ENCODE assay signal across 10 cellular contexts in the genomic region with DNA sequence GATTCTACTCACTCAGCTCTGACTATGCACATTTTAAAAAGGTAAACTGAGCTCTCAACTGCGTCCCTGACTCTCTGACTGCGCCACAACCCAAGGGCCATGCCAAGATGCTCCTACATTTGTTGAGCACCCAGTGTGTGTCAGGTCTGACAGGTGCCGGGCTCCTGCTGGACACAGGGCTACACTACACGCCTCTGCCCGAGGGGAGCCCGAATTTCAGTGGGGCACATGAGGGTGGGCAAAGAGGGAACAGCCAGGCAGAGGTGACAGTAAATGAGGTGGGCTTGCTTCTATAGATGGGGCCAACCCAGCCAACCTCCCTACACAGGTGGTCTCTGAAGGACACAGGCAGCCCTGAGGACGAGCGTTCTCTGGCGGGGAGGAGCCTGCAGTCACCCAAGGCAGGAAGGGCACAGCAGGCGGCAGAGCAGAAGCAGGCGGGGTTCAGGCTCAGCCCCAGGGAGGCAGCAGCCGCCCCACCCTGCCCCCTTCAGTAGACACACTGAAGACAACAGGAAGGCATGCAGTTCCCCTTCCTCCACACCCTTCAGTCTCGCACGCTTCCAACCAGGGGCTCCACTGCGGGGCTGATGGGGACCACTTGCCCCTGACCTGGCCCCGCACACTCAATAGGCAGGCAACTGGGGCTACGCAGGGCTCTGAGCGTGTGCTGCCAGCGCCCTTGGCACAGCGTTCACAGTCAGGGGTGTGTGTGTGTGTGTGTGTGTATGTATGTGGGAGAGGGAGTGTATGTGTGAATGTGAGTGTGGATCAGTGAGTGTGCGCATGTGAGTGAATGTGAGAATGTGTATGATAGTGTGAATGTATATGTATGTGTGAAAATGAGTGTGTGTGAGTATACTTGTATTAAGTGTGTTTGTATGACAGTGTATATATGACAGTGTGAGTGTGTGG.
A peak's percentile ranks its signal among the peaks of the same experiment; 100 is the strongest.
DNase-seq lines count a peak whose midpoint lies in the region; ATAC-seq and TF ChIP-seq lines count a peak whose summit lies in the region.
"Had no signal": no experiment of that assay in that cellular context is flagged by ENCODE, and none has a peak within 500 bp of the region (broad histone marks: within the 10 kb centered on the region; RNA-seq: fewer than 3 reads in every experiment).

No MANE protein-coding gene starts in this region.

- peak overlapping the region; percentile 75 for H3K27ac Mint-ChIP-seq in activated naive CD8-positive, alpha-beta T cell treated with anti-CD3 and anti-CD28 coated beads for 36 hours

- H3K27ac ChIP-seq in heart right ventricle (peak overlapping the region in 1 of 10 donors; percentile 83), right atrium auricular region (no peak overlapping the region), dorsolateral prefrontal cortex (no peak overlapping the region)
- H3K27ac ChIP-seq: A549 had no signal

- TF ChIP-seq CTCF in heart right ventricle (IDR thresholded peaks at IDR 0.05) (peak in 1 of 9 donors; percentile 11), right atrium auricular region (IDR thresholded peaks at IDR 0.05) (no peak), dorsolateral prefrontal cortex (IDR thresholded peaks at IDR 0.05 in 54 of 56, conservative IDR thresholded peaks at IDR 0.05 in 2 of 56; ENCODE audit: low read depth in 1 of 56, partially characterized antibody in 56 of 56) (no peak)

- H3K36me3 ChIP-seq in heart right ventricle (peaks cover 0 to 65% (median 2%) of the 10 kb centered on the region in 9 donors), right atrium auricular region (peaks cover 15% of the 10 kb centered on the region), H7 (replicated peaks; ENCODE audit: control insufficient read depth, insufficient read depth, low read length) (peaks cover 19% of the 10 kb centered on the region)

- DNase-seq in heart right ventricle (peak in 1 of 2 donors; percentile 33), right atrium auricular region (ENCODE audit: low spot score) (no peak), sciatic nerve (ENCODE audit: low spot score) (no peak), H7 (no peak), EL (no peak), dorsolateral prefrontal cortex (no peak)
- peak; percentile 74 for DNase-seq in activated naive CD8-positive, alpha-beta T cell treated with anti-CD3 and anti-CD28 coated beads for 36 hours

- H3K27me3 Mint-ChIP-seq in activated naive CD8-positive, alpha-beta T cell treated with anti-CD3 and anti-CD28 coated beads for 36 hours: no peaks in the 10 kb centered on the region

- H3K4me1 Mint-ChIP-seq in activated naive CD8-positive, alpha-beta T cell treated with anti-CD3 and anti-CD28 coated beads for 36 hours: peaks cover 49% of the 10 kb centered on the region

- ATAC-seq in heart right ventricle (peak; percentile 26 to 69 (median 44)), sciatic nerve (peak; percentile 37), GM18519 (IDR thresholded peaks at IDR 0.05; ENCODE audit: low FRiP score, unreplicated experiment) (no peak)
- ATAC-seq: K562 had no signal

- H3K27me3 ChIP-seq in heart right ventricle (no peaks in the 10 kb centered on the region), right atrium auricular region (no peaks in the 10 kb centered on the region), H7 (ENCODE audit: control insufficient read depth, insufficient read depth, low read length) (no peaks in the 10 kb centered on the region), dorsolateral prefrontal cortex (no peaks in the 10 kb centered on the region)

- H3K4me1 ChIP-seq in heart right ventricle (peaks cover 0 to 3% (median 0%) of the 10 kb centered on the region in 9 donors), right atrium auricular region (no peaks in the 10 kb centered on the region)
- H3K4me1 ChIP-seq: A549 had no signal

- H3K9me3 ChIP-seq in heart right ventricle: no peaks in the 10 kb centered on the region
- no peaks in the 10 kb centered on the region for H3K9me3 ChIP-seq in right atrium auricular region
- H3K9me3 ChIP-seq: A549 had no signal

- H3K4me3 ChIP-seq in heart right ventricle: peak overlapping the region in 1 of 10 donors; percentile 29
- no peak overlapping the region for H3K4me3 ChIP-seq in right atrium auricular region
- H3K4me3 ChIP-seq in H7 (ENCODE audit: insufficient read depth, low read depth, low read length): no peak overlapping the region
- no peak overlapping the region for H3K4me3 ChIP-seq in dorsolateral prefrontal cortex
- H3K4me3 ChIP-seq: A549, K562 had no signal

- H3K9me3 Mint-ChIP-seq in activated naive CD8-positive, alpha-beta T cell treated with anti-CD3 and anti-CD28 coated beads for 36 hours: no peaks in the 10 kb centered on the region

- WGBS in heart right ventricle, 2 donors: 86 to 88% methylated on average over 21 of the region's 21 CpGs

- intact Hi-C loops in heart right ventricle (cut with DNase I) (no loop called here), sciatic nerve (cut with DNase I) (no loop called here), dorsolateral prefrontal cortex (cut with DNase I) (loop anchor here in 1 of 2 donors (10.0 kb wide), 1 partner anchor 521 kb away; no protein-coding TSS in a partner anchor)

- peaks cover 54% of the 10 kb centered on the region for H3K36me3 Mint-ChIP-seq in activated naive CD8-positive, alpha-beta T cell treated with anti-CD3 and anti-CD28 coated beads for 36 hours

- peak overlapping the region; percentile 63 for H3K4me3 Mint-ChIP-seq in activated naive CD8-positive, alpha-beta T cell treated with anti-CD3 and anti-CD28 coated beads for 36 hours
